Comparison of ENCODE assay signal across 23 cellular contexts in genomic region chr22:22010358-22010757, GRCh38. TPM values are rescaled to one million over a fixed set of nuclear protein-coding genes. Genes with fewer than 3 reads are reported as not detected.
DNase-seq lines count a peak whose midpoint lies in the region; ATAC-seq, FAIRE-seq and TF ChIP-seq lines count a peak whose summit lies in the region.
"Had no signal": no experiment of that assay in that cellular context is flagged by ENCODE, and none has a peak within 500 bp of the region (broad histone marks: within the 10 kb centered on the region; RNA-seq: fewer than 3 reads in every experiment).

No MANE protein-coding gene starts in this region.

- no peak overlapping the region for H3K27ac ChIP-seq in GM23338 (ENCODE audit: low read depth)
- H3K27ac ChIP-seq: 22Rv1, A549, GM23248 had no signal

- no peak overlapping the region for H3K4me3 ChIP-seq in GM23338
- H3K4me3 ChIP-seq: A549, GM23248 had no signal

- H3K4me2 ChIP-seq in GM23338, result no peak overlapping the region
- H3K4me2 ChIP-seq: A549 had no signal

- H3K36me3 Mint-ChIP-seq in GM23338 (ENCODE audit: low read depth), result no peaks in the 10 kb centered on the region
- H3K36me3 Mint-ChIP-seq in activated B cell treated with CpG ODN at 0.5 μM for 24 hours (ENCODE audit: low read depth), result peaks cover 4% of the 10 kb centered on the region
- peaks cover 6% of the 10 kb centered on the region for H3K36me3 Mint-ChIP-seq in memory B cell
- H3K36me3 Mint-ChIP-seq in progenitor cell of endocrine pancreas (ENCODE audit: insufficient read depth), result no peaks in the 10 kb centered on the region
- H3K36me3 Mint-ChIP-seq in activated naive CD8-positive, alpha-beta T cell treated with anti-CD3 and anti-CD28 coated beads for 36 hours, result no peaks in the 10 kb centered on the region
- H3K36me3 Mint-ChIP-seq: CD4-positive, CD25-positive, alpha-beta regulatory T cell had no signal

- H3K36me3 ChIP-seq in GM23338 (ENCODE audit: insufficient read depth), result no peaks in the 10 kb centered on the region

- POLR2A ChIA-PET in activated B cell treated with CpG ODN at 0.5 μM for 24 hours (lab: Charles Lee), result interaction anchor here (1.2 kb wide), 1 partner anchor 185 kb away, joined by 3 read pairs; no protein-coding TSS in a partner anchor

- H3K27me3 Mint-ChIP-seq in GM23338 (ENCODE audit: insufficient read depth, low read depth, poor library complexity), result peaks cover 72% of the 10 kb centered on the region
- H3K27me3 Mint-ChIP-seq in activated B cell treated with CpG ODN at 0.5 μM for 24 hours, result no peaks in the 10 kb centered on the region
- no peaks in the 10 kb centered on the region for H3K27me3 Mint-ChIP-seq in memory B cell
- peaks cover 34% of the 10 kb centered on the region for H3K27me3 Mint-ChIP-seq in progenitor cell of endocrine pancreas
- H3K27me3 Mint-ChIP-seq in activated naive CD8-positive, alpha-beta T cell treated with anti-CD3 and anti-CD28 coated beads for 36 hours, result peaks cover 13% of the 10 kb centered on the region

- no peak for FAIRE-seq in urothelium cell line (lab: Jason Lieb, UNC)
- FAIRE-seq: A549, G401.6, GM12892, GM18507, H54 had no signal

- TF ChIP-seq CTCF in GM23338 (conservative IDR thresholded peaks at IDR 0.05; ENCODE audit: low read depth in 2 of 2) (no peak), activated B cell treated with CpG ODN at 0.5 μM for 24 hours (IDR thresholded peaks at IDR 0.05) (no peak), progenitor cell of endocrine pancreas (IDR thresholded peaks at IDR 0.05; ENCODE audit: unreplicated experiment) (no peak)

- H3K9me3 Mint-ChIP-seq in GM23338 (peaks cover 5% of the 10 kb centered on the region; the same call in 2 of the 3 replicates), activated B cell treated with CpG ODN at 0.5 μM for 24 hours (peaks cover 3% of the 10 kb centered on the region), memory B cell (peaks cover 2% of the 10 kb centered on the region), progenitor cell of endocrine pancreas (ENCODE audit: low read depth) (peaks cover 4% of the 10 kb centered on the region)
- peaks cover 3% of the 10 kb centered on the region for H3K9me3 Mint-ChIP-seq in activated naive CD8-positive, alpha-beta T cell treated with anti-CD3 and anti-CD28 coated beads for 36 hours

- no peak overlapping the region for H2AFZ ChIP-seq in GM23338
- H2AFZ ChIP-seq: GM23248 had no signal

- intact Hi-C loops in activated B cell treated with CpG ODN at 0.5 μM for 24 hours (cut with micrococcal nuclease), result no loop called here

- 0 out of 2 replicates have a peak, but pooled peaks cover 6% of the 10 kb centered on the region for H3K4me1 ChIP-seq in GM23338 (ENCODE audit: insufficient read depth)
- H3K4me1 ChIP-seq: A549 had no signal

- H3K79me2 ChIP-seq in GM23338 (replicated peaks; ENCODE audit: insufficient read depth), result no peaks in the 10 kb centered on the region

- peak; percentile 10 for DNase-seq in NOMO-1 treated with DMSO at 0.1 percent for 48 hours (lab: John Stamatoyannopoulos, UW; ENCODE audit: unreplicated experiment)
- no peak for DNase-seq in NOMO-1 treated with dmso at 0.1 percent for 144 hours (lab: John Stamatoyannopoulos, UW; ENCODE audit: unreplicated experiment)
- no peak for DNase-seq in GM23338 (ENCODE audit: low spot score)
- no peak for DNase-seq in activated B cell treated with CpG ODN at 0.5 μM for 24 hours
- no peak for DNase-seq in memory B cell (ENCODE audit: low spot score in 2 of 2)
- no peak for DNase-seq in progenitor cell of endocrine pancreas (ENCODE audit: low spot score, unreplicated experiment)
- no peak for DNase-seq in urothelium cell line (ENCODE audit: low spot score)
- no peak for DNase-seq in activated naive CD8-positive, alpha-beta T cell treated with anti-CD3 and anti-CD28 coated beads for 36 hours
- DNase-seq: AML-193; C1 segment of cervical spinal cord; CD4-positive, CD25-positive, alpha-beta regulatory T cell; CD8-positive, alpha-beta memory T cell; COR-L47; DMS 273 treated with DMSO at 0.1 percent for 48 hours; DMS53; DND-41 had no signal

- peaks cover 7% of the 10 kb centered on the region; the same call in 2 of the 3 replicates for H3K4me1 Mint-ChIP-seq in GM23338
- peaks cover 20% of the 10 kb centered on the region for H3K4me1 Mint-ChIP-seq in activated B cell treated with CpG ODN at 0.5 μM for 24 hours
- peaks cover 8% of the 10 kb centered on the region for H3K4me1 Mint-ChIP-seq in memory B cell
- no peaks in the 10 kb centered on the region for H3K4me1 Mint-ChIP-seq in progenitor cell of endocrine pancreas (ENCODE audit: low read depth)
- no peaks in the 10 kb centered on the region for H3K4me1 Mint-ChIP-seq in activated naive CD8-positive, alpha-beta T cell treated with anti-CD3 and anti-CD28 coated beads for 36 hours
- H3K4me1 Mint-ChIP-seq: CD4-positive, CD25-positive, alpha-beta regulatory T cell; CD8-positive, alpha-beta memory T cell had no signal

- no peaks in the 10 kb centered on the region for H3F3A ChIP-seq in GM23338 (replicated peaks; ENCODE audit: low read depth)

- ATAC-seq in GM23338, result no peak
- ATAC-seq in activated B cell treated with CpG ODN at 0.5 μM for 24 hours (ENCODE audit: low read depth), result peak; percentile 18
- ATAC-seq in memory B cell (ENCODE audit: low read depth), result peak; percentile 49
- ATAC-seq: A549 had no signal

- H4K20me1 ChIP-seq in GM23338 (replicated peaks; ENCODE audit: insufficient read depth), result no peaks in the 10 kb centered on the region

- CTCF ChIA-PET in activated B cell treated with CpG ODN at 0.5 μM for 24 hours (lab: Charles Lee), result interaction anchor here (1.5 kb wide), 1 partner anchor 38 kb away, joined by 5 read pairs; no protein-coding TSS in a partner anchor

- H3K9me2 ChIP-seq in GM23338 (ENCODE audit: insufficient read depth), result no peaks in the 10 kb centered on the region

- no peak overlapping the region for H3K27ac Mint-ChIP-seq in GM23338
- peak overlapping the region; percentile 16 for H3K27ac Mint-ChIP-seq in activated B cell treated with CpG ODN at 0.5 μM for 24 hours
- peak overlapping the region; percentile 56 for H3K27ac Mint-ChIP-seq in memory B cell
- no peak overlapping the region for H3K27ac Mint-ChIP-seq in progenitor cell of endocrine pancreas
- no peak overlapping the region for H3K27ac Mint-ChIP-seq in activated naive CD8-positive, alpha-beta T cell treated with anti-CD3 and anti-CD28 coated beads for 36 hours
- H3K27ac Mint-ChIP-seq: CD4-positive, CD25-positive, alpha-beta regulatory T cell; CD8-positive, alpha-beta memory T cell had no signal

- H3K27me3 ChIP-seq in GM23338 (ENCODE audit: insufficient read depth), result peaks cover 100% of the 10 kb centered on the region

- H3K4me3 Mint-ChIP-seq in GM23338 (no peak overlapping the region), activated B cell treated with CpG ODN at 0.5 μM for 24 hours (peak overlapping the region; percentile 11), memory B cell (peak overlapping the region; percentile 4), progenitor cell of endocrine pancreas (ENCODE audit: low read depth) (no peak overlapping the region)
- H3K4me3 Mint-ChIP-seq in activated naive CD8-positive, alpha-beta T cell treated with anti-CD3 and anti-CD28 coated beads for 36 hours, result no peak overlapping the region
- H3K4me3 Mint-ChIP-seq: CD4-positive, CD25-positive, alpha-beta regulatory T cell; CD8-positive, alpha-beta memory T cell had no signal

TF ChIP-seq in GM23338, 12 proteins besides CTCF, POLR2A, EP300 and RAD21:
- TF ChIP-seq ZNF331 (CRISPR knock-in tag; IDR thresholded peaks at IDR 0.05; ENCODE audit: low read depth) (no peak), EZH2phosphoT487 (IDR thresholded peaks at IDR 0.05; ENCODE audit: unreplicated experiment) (no peak), STAT1 (IDR thresholded peaks at IDR 0.05; ENCODE audit: unreplicated experiment) (no peak), ZNF114 (CRISPR knock-in tag; IDR thresholded peaks at IDR 0.05) (no peak), NANOG (IDR thresholded peaks at IDR 0.05; ENCODE audit: borderline replicate concordance) (no peak), REST (IDR thresholded peaks at IDR 0.05; ENCODE audit: unreplicated experiment) (no peak), EZH2 (IDR thresholded peaks at IDR 0.05; ENCODE audit: low read depth, unreplicated experiment) (peak; percentile 8), CREB1 (CRISPR knock-in tag; IDR thresholded peaks at IDR 0.05; ENCODE audit: low read depth) (no peak)

RNA-seq across cellular contexts. Expression of gene TOP3B, which starts 27.8 kb away (rescaled TPM):
- total RNA-seq in GM23338 (2014; rRNA removed; shearing (Covaris generic)), result 53.5 and 77.7 TPM in 2 replicates
- 32.7 and 35.7 TPM in 2 replicates for polyA plus RNA-seq in GM23338 (2016; fragmentation: Nextera tagmentation; extraction: Ambion mirVana)
- 60.4 and 83.4 TPM in 2 replicates for total RNA-seq in activated B cell treated with CpG ODN at 0.5 μM for 24 hours
- total RNA-seq in progenitor cell of endocrine pancreas, result 81.1 and 83.3 TPM in 2 replicates
- 10 to 100 TPM; 31.3 to 36.7 TPM for total RNA-seq in activated naive CD8-positive, alpha-beta T cell treated with anti-CD3 and anti-CD28 coated beads for 36 hours

RNA-seq across cellular contexts. Expression of gene PPM1F, which starts 57.7 kb away (rescaled TPM):
- 22.7 and 29.3 TPM in 2 replicates for total RNA-seq in GM23338 (2014; rRNA removed; shearing (Covaris generic))
- 4.4 and 7.1 TPM in 2 replicates for polyA plus RNA-seq in GM23338 (2016; fragmentation: Nextera tagmentation; extraction: Ambion mirVana)
- total RNA-seq in activated B cell treated with CpG ODN at 0.5 μM for 24 hours (18.2 and 21.1 TPM in 2 replicates), progenitor cell of endocrine pancreas (22.7 and 25.2 TPM in 2 replicates)
- 10 to 100 TPM; 31.4 to 32.9 TPM for total RNA-seq in activated naive CD8-positive, alpha-beta T cell treated with anti-CD3 and anti-CD28 coated beads for 36 hours

Comparison
In these comparisons a context has a peak if more than half of its experiments do, and no peak if none do; other contexts are left out.
1. H3K27ac Mint-ChIP-seq: peak in activated B cell treated with CpG ODN at 0.5 μM for 24 hours (single experiment) and memory B cell (single experiment); none in GM23338 (single experiment), progenitor cell of endocrine pancreas (single experiment) and activated naive CD8-positive, alpha-beta T cell treated with anti-CD3 and anti-CD28 coated beads for 36 hours (single experiment).
2. H3K4me3 Mint-ChIP-seq: peak in activated B cell treated with CpG ODN at 0.5 μM for 24 hours (single experiment) and memory B cell (single experiment); none in GM23338 (single experiment), progenitor cell of endocrine pancreas (single experiment) and activated naive CD8-positive, alpha-beta T cell treated with anti-CD3 and anti-CD28 coated beads for 36 hours (single experiment).